Comparison of ENCODE assay signal across 16 cellular contexts in the genomic region with DNA sequence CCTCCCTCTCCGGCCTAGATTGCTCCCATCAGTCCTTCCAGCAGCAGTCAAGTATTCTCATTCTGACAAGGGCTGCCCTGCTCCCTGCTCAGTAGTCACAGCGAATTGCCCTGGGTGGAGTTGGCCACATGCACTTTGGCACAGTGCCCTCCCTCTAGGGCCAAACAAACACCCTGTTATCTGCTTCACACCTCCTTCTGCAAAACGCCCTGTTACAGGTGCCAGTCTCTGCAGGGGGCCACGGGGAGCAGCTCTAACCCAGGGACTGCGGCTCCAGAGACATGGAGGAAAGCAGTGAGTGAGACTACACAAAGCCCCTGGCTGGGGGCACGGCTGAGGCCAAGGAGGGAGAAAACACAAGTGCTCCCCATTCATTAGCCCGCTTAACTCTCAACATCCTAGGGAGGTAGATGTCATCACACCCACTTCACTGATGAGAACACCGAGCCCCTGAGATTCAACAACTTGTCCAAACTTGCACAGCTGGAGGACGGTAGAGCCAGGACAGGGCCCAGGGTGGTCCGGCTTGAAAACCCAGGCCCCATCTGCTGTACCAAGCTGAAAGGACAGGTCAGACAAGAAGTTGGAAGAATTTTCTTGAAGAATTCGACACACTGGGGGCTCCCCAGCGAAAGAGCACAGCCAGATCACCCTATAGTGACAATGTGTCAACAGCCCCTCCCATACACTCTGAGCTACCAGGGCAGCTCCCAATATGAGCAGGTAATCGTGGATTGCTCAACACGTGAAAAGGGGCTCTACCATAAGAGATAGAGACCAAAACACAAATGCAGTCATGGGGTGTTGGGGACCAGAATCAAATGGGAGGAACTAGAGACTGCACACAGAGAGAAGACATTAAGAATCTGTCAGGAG. TPM values are rescaled to one million over a fixed set of nuclear protein-coding genes. Genes with fewer than 3 reads are reported as not detected.
DNase-seq lines count a peak whose midpoint lies in the region; ATAC-seq and TF ChIP-seq lines count a peak whose summit lies in the region.
"Had no signal": no experiment of that assay in that cellular context is flagged by ENCODE, and none has a peak within 500 bp of the region (broad histone marks: within the 10 kb centered on the region; RNA-seq: fewer than 3 reads in every experiment).

No MANE protein-coding gene starts in this region.

- no peaks in the 10 kb centered on the region for H3K36me3 ChIP-seq in lung (ENCODE audit: control insufficient read depth in 2 of 2, insufficient read depth in 2 of 2, low read length in 2 of 2)

- 61 to 78% methylated on average over 14 of the region's 14 CpGs for WGBS in lung, 2 donors

- no peak overlapping the region for H3K4me3 ChIP-seq in lung

- no peaks in the 10 kb centered on the region for H3K27me3 ChIP-seq in lung (ENCODE audit: control insufficient read depth, insufficient read depth)

- no peaks in the 10 kb centered on the region for H3K4me1 Mint-ChIP-seq in activated naive CD4-positive, alpha-beta T cell treated with anti-CD3 and anti-CD28 coated beads, Interleukin-2, amount 10 ng/mL, durations not matched to agents 7 days and 5 days
- H3K4me1 Mint-ChIP-seq: activated CD8-positive, alpha-beta memory T cell treated with anti-CD3 and anti-CD28 coated beads, Interleukin-2, amount 10 ng/mL, durations not matched to agents 7 days and 5 days; stimulated activated naive B cell treated with anti-CD40 and anti-IgM and Interleukin-4, amounts not matched to agents 10 μg/mL and 1 μg/mL and 100 μg/mL, for 72 hours had no signal

- no peaks in the 10 kb centered on the region for H3K9me3 Mint-ChIP-seq in activated naive CD4-positive, alpha-beta T cell treated with anti-CD3 and anti-CD28 coated beads, Interleukin-2, amount 10 ng/mL, durations not matched to agents 7 days and 5 days
- H3K9me3 Mint-ChIP-seq: stimulated activated naive B cell treated with anti-CD40 and anti-IgM and Interleukin-4, amounts not matched to agents 10 μg/mL and 1 μg/mL and 100 μg/mL, for 72 hours had no signal

- H3K27me3 Mint-ChIP-seq in activated naive CD4-positive, alpha-beta T cell treated with anti-CD3 and anti-CD28 coated beads, Interleukin-2, amount 10 ng/mL, durations not matched to agents 7 days and 5 days: peaks cover 19% of the 10 kb centered on the region

- no peak overlapping the region for H3K4me3 Mint-ChIP-seq in activated naive CD4-positive, alpha-beta T cell treated with anti-CD3 and anti-CD28 coated beads, Interleukin-2, amount 10 ng/mL, durations not matched to agents 7 days and 5 days
- H3K4me3 Mint-ChIP-seq: activated CD8-positive, alpha-beta memory T cell treated with anti-CD3 and anti-CD28 coated beads, Interleukin-2, amount 10 ng/mL, durations not matched to agents 7 days and 5 days; stimulated activated naive B cell treated with anti-CD40 and anti-IgM and Interleukin-4, amounts not matched to agents 10 μg/mL and 1 μg/mL and 100 μg/mL, for 72 hours had no signal

- H3K27ac Mint-ChIP-seq in activated naive CD4-positive, alpha-beta T cell treated with anti-CD3 and anti-CD28 coated beads, Interleukin-2, amount 10 ng/mL, durations not matched to agents 7 days and 5 days: no peak overlapping the region
- H3K27ac Mint-ChIP-seq: activated CD8-positive, alpha-beta memory T cell treated with anti-CD3 and anti-CD28 coated beads, Interleukin-2, amount 10 ng/mL, durations not matched to agents 7 days and 5 days; IgD-negative memory B cell; stimulated activated naive B cell treated with anti-CD40 and anti-IgM and Interleukin-4, amounts not matched to agents 10 μg/mL and 1 μg/mL and 100 μg/mL, for 72 hours had no signal

- H3K27ac ChIP-seq in lung (ENCODE audit: low read depth in 1 of 2, low read length in 1 of 2): no peak overlapping the region
- H3K27ac ChIP-seq: parathyroid adenoma had no signal

- ATAC-seq in lung (ENCODE audit: insufficient read depth, low FRiP score): no peak
- no peak for ATAC-seq in HG03457 (IDR thresholded peaks at IDR 0.05; ENCODE audit: unreplicated experiment)
- ATAC-seq: activated CD8-positive, alpha-beta memory T cell treated with anti-CD3 and anti-CD28 coated beads, Interleukin-2, amount 10 ng/mL, durations not matched to agents 7 days and 5 days; stimulated activated naive B cell treated with anti-CD40 and anti-IgM and Interleukin-4, amounts not matched to agents 10 μg/mL and 1 μg/mL and 100 μg/mL, for 72 hours had no signal

- TF ChIP-seq CTCF in lung (IDR thresholded peaks at IDR 0.05; ENCODE audit: control extremely low read depth, extremely low read depth): no peak

- peaks cover 0 to 4% of the 10 kb centered on the region in 2 donors for H3K9me3 ChIP-seq in lung (ENCODE audit: control insufficient read depth in 2 of 2, insufficient read depth in 1 of 2, low read length in 1 of 2)

- H3K4me1 ChIP-seq in lung (ENCODE audit: control insufficient read depth in 2 of 2, insufficient read depth in 2 of 2, low read length in 2 of 2): no peaks in the 10 kb centered on the region
- H3K4me1 ChIP-seq: parathyroid adenoma had no signal

- DNase-seq in AG20443 (ENCODE audit: low spot score) (peak; percentile 6), HUDEP-2 (lab: John Stamatoyannopoulos, UW; ENCODE audit: unreplicated experiment in 76 of 76) (peak in 48 of 76 experiments; percentile 2 to 55 (median 17)), RPMI8226 (peak; percentile 68), lung (ENCODE audit: low spot score) (peak; percentile 69), HK-2 (ENCODE audit: unreplicated experiment) (no peak), kidney tubule cell (ENCODE audit: low spot score) (no peak)
- DNase-seq in activated naive CD4-positive, alpha-beta T cell treated with anti-CD3 and anti-CD28 coated beads, Interleukin-2, amount 10 ng/mL, durations not matched to agents 7 days and 5 days: no peak
- DNase-seq: activated CD8-positive, alpha-beta memory T cell treated with anti-CD3 and anti-CD28 coated beads, Interleukin-2, amount 10 ng/mL, durations not matched to agents 7 days and 5 days; activated naive CD4-positive, alpha-beta T cell treated with Interleukin-2 at 50 U/mL for 16 hours; AML-193; islet precursor cell; NCI-H526 treated with DMSO at 0.1 percent for 48 hours; stimulated activated naive B cell treated with anti-CD40 and anti-IgM and Interleukin-4, amounts not matched to agents 10 μg/mL and 1 μg/mL and 100 μg/mL, for 72 hours had no signal

- CTCF ChIA-PET in activated naive CD4-positive, alpha-beta T cell treated with anti-CD3 and anti-CD28 coated beads, Interleukin-2, amount 10 ng/mL, durations not matched to agents 7 days and 5 days (lab: Charles Lee): no interaction called here

- H3K36me3 Mint-ChIP-seq in activated naive CD4-positive, alpha-beta T cell treated with anti-CD3 and anti-CD28 coated beads, Interleukin-2, amount 10 ng/mL, durations not matched to agents 7 days and 5 days: no peaks in the 10 kb centered on the region
- H3K36me3 Mint-ChIP-seq: activated CD8-positive, alpha-beta memory T cell treated with anti-CD3 and anti-CD28 coated beads, Interleukin-2, amount 10 ng/mL, durations not matched to agents 7 days and 5 days; IgD-negative memory B cell; stimulated activated naive B cell treated with anti-CD40 and anti-IgM and Interleukin-4, amounts not matched to agents 10 μg/mL and 1 μg/mL and 100 μg/mL, for 72 hours had no signal

RNA-seq across cellular contexts. Expression of a gene that starts 8.7 kb away (rescaled TPM):
- total RNA-seq in lung: 10 to 100 TPM in 1 of 2 donors, 1 to 10 TPM in 1; 2.8 to 36.1 TPM
- polyA plus RNA-seq in lung: 1 to 10 TPM; 6.3 to 7.1 TPM

Comparison
In these comparisons a context has a peak if more than half of its experiments do, and no peak if none do; other contexts are left out.
1. DNase-seq: peak in AG20443 (single experiment), HUDEP-2 (48 of 76), RPMI8226 (single experiment) and lung (single experiment); none in HK-2 (single experiment), activated naive CD4-positive, alpha-beta T cell treated with anti-CD3 and anti-CD28 coated beads, Interleukin-2, amount 10 ng/mL, durations not matched to agents 7 days and 5 days (single experiment) and kidney tubule cell (single experiment).